Comparison of ENCODE assay signal across 8 cellular contexts in genomic region chr14:60093088-60093487, GRCh38. TPM values are rescaled to one million over a fixed set of nuclear protein-coding genes. Genes with fewer than 3 reads are reported as not detected.
DNase-seq lines count a peak whose midpoint lies in the region; ATAC-seq, FAIRE-seq and TF ChIP-seq lines count a peak whose summit lies in the region.

No MANE protein-coding gene starts in this region.

- FAIRE-seq in kidney (lab: Jason Lieb, UNC): no peak

- H3K4me3 ChIP-seq in kidney (ENCODE audit: low read length in 2 of 2) (peak overlapping the region; percentile 89 to 99), tibial artery (peak overlapping the region; percentile 74 to 75)

- peak overlapping the region; percentile 87 for H3K9ac ChIP-seq in kidney (ENCODE audit: low read length in 2 of 2)

- H3K4me1 Mint-ChIP-seq in activated CD8-positive, alpha-beta memory T cell treated with anti-CD3 and anti-CD28 coated beads, Interleukin-2, amount 10 ng/mL, durations not matched to agents 7 days and 5 days: peaks cover 39% of the 10 kb centered on the region
- peaks cover 30% of the 10 kb centered on the region for H3K4me1 Mint-ChIP-seq in activated naive CD8-positive, alpha-beta T cell treated with anti-CD3 and anti-CD28 coated beads for 36 hours

- TF ChIP-seq CTCF in kidney (IDR thresholded peaks at IDR 0.05; ENCODE audit: borderline replicate concordance, extremely low read depth, insufficient read depth): no peak
- TF ChIP-seq CTCF in tibial artery (IDR thresholded peaks at IDR 0.05): no peak

- no peak for DNase-seq in activated CD8-positive, alpha-beta memory T cell treated with anti-CD3 and anti-CD28 coated beads, Interleukin-2, amount 10 ng/mL, durations not matched to agents 7 days and 5 days
- DNase-seq in activated CD8-positive, alpha-beta memory T cell treated with anti-CD3 and anti-CD28 coated beads for 24 hours: no peak
- DNase-seq in activated naive CD8-positive, alpha-beta T cell treated with anti-CD3 and anti-CD28 coated beads for 36 hours: no peak
- no peak for DNase-seq in kidney
- DNase-seq in tibial artery: no peak
- no peak for DNase-seq in cortex of kidney (lab: John Stamatoyannopoulos, UW)
- DNase-seq in NCI-H2171 (lab: John Stamatoyannopoulos, UW): no peak

- H3K4me1 ChIP-seq in kidney (ENCODE audit: control insufficient read depth in 1 of 2, insufficient read depth in 1 of 2, low read depth in 1 of 2, low read length in 2 of 2): peaks cover 12 to 13% of the 10 kb centered on the region in 2 donors
- peaks cover 0 to 35% (median 7%) of the 10 kb centered on the region in 4 donors for H3K4me1 ChIP-seq in tibial artery

- CTCF ChIA-PET in activated CD8-positive, alpha-beta memory T cell treated with anti-CD3 and anti-CD28 coated beads, Interleukin-2, amount 10 ng/mL, durations not matched to agents 7 days and 5 days (lab: Charles Lee): interaction anchor here (1.1 to 3.7 kb wide), 3 partner anchors 71 to 155 kb away, joined by 4 to 19 read pairs (median 7); partner anchors contain the start of genes DHRS7 and PPM1A

- no peaks in the 10 kb centered on the region for H3K27me3 ChIP-seq in tibial artery

- no peak for ATAC-seq in activated CD8-positive, alpha-beta memory T cell treated with anti-CD3 and anti-CD28 coated beads, Interleukin-2, amount 10 ng/mL, durations not matched to agents 7 days and 5 days
- no peak for ATAC-seq in GM18517 (IDR thresholded peaks at IDR 0.05; ENCODE audit: unreplicated experiment)

- H3K27ac ChIP-seq in kidney (ENCODE audit: low read depth in 2 of 2, low read length in 2 of 2) (peak overlapping the region; percentile 98 to 99), tibial artery (peak overlapping the region; percentile 96 to 97)

- H3K27ac Mint-ChIP-seq in activated CD8-positive, alpha-beta memory T cell treated with anti-CD3 and anti-CD28 coated beads, Interleukin-2, amount 10 ng/mL, durations not matched to agents 7 days and 5 days: peak overlapping the region; percentile 94
- peak overlapping the region; percentile 95 for H3K27ac Mint-ChIP-seq in activated naive CD8-positive, alpha-beta T cell treated with anti-CD3 and anti-CD28 coated beads for 36 hours

- peak overlapping the region; percentile 92 for H3K4me3 Mint-ChIP-seq in activated CD8-positive, alpha-beta memory T cell treated with anti-CD3 and anti-CD28 coated beads, Interleukin-2, amount 10 ng/mL, durations not matched to agents 7 days and 5 days
- peak overlapping the region; percentile 97 for H3K4me3 Mint-ChIP-seq in activated naive CD8-positive, alpha-beta T cell treated with anti-CD3 and anti-CD28 coated beads for 36 hours

- H3K36me3 ChIP-seq in kidney (ENCODE audit: control insufficient read depth in 1 of 2, insufficient read depth in 2 of 2, low read length in 2 of 2) (peaks cover 0 to 2% of the 10 kb centered on the region in 2 donors), tibial artery (no peaks in the 10 kb centered on the region)

- no peaks in the 10 kb centered on the region for H3K9me3 ChIP-seq in kidney (ENCODE audit: control insufficient read depth in 1 of 2, low read length in 2 of 2)
- H3K9me3 ChIP-seq in tibial artery: no peaks in the 10 kb centered on the region

- no peaks in the 10 kb centered on the region for H3K9me3 Mint-ChIP-seq in activated CD8-positive, alpha-beta memory T cell treated with anti-CD3 and anti-CD28 coated beads, Interleukin-2, amount 10 ng/mL, durations not matched to agents 7 days and 5 days (ENCODE audit: low read depth)
- H3K9me3 Mint-ChIP-seq in activated naive CD8-positive, alpha-beta T cell treated with anti-CD3 and anti-CD28 coated beads for 36 hours: peaks cover 1% of the 10 kb centered on the region

- intact Hi-C loops in kidney (cut with DNase I) (no loop called here), tibial artery (cut with DNase I; ENCODE audit: low total_unique reads) (loop anchor here (5.0 to 10.0 kb wide), 2 partner anchors 69 to 152 kb away; partner anchors contain the start of gene PPM1A)

- H3K36me3 Mint-ChIP-seq in activated CD8-positive, alpha-beta memory T cell treated with anti-CD3 and anti-CD28 coated beads, Interleukin-2, amount 10 ng/mL, durations not matched to agents 7 days and 5 days: peaks cover 24% of the 10 kb centered on the region
- peaks cover 31% of the 10 kb centered on the region for H3K36me3 Mint-ChIP-seq in activated naive CD8-positive, alpha-beta T cell treated with anti-CD3 and anti-CD28 coated beads for 36 hours

- no peaks in the 10 kb centered on the region for H3K27me3 Mint-ChIP-seq in activated CD8-positive, alpha-beta memory T cell treated with anti-CD3 and anti-CD28 coated beads, Interleukin-2, amount 10 ng/mL, durations not matched to agents 7 days and 5 days
- H3K27me3 Mint-ChIP-seq in activated naive CD8-positive, alpha-beta T cell treated with anti-CD3 and anti-CD28 coated beads for 36 hours: no peaks in the 10 kb centered on the region

RNA-seq across cellular contexts. Expression of gene PCNX4, which starts 1.4 kb away (rescaled TPM):
- 10 to 100 TPM; 35.6 to 39.1 TPM for total RNA-seq in activated CD8-positive, alpha-beta memory T cell treated with anti-CD3 and anti-CD28 coated beads, Interleukin-2, amount 10 ng/mL, durations not matched to agents 7 days and 5 days
- total RNA-seq in activated naive CD8-positive, alpha-beta T cell treated with anti-CD3 and anti-CD28 coated beads for 36 hours: 10 to 100 TPM; 28.3 to 30.9 TPM
- total RNA-seq in kidney: 44.9 TPM
- polyA plus RNA-seq in kidney (ENCODE audit: insufficient read depth, low read depth, low replicate concordance): 25.1 TPM
